Comparison of ENCODE assay signal across 14 cellular contexts in the genomic region with DNA sequence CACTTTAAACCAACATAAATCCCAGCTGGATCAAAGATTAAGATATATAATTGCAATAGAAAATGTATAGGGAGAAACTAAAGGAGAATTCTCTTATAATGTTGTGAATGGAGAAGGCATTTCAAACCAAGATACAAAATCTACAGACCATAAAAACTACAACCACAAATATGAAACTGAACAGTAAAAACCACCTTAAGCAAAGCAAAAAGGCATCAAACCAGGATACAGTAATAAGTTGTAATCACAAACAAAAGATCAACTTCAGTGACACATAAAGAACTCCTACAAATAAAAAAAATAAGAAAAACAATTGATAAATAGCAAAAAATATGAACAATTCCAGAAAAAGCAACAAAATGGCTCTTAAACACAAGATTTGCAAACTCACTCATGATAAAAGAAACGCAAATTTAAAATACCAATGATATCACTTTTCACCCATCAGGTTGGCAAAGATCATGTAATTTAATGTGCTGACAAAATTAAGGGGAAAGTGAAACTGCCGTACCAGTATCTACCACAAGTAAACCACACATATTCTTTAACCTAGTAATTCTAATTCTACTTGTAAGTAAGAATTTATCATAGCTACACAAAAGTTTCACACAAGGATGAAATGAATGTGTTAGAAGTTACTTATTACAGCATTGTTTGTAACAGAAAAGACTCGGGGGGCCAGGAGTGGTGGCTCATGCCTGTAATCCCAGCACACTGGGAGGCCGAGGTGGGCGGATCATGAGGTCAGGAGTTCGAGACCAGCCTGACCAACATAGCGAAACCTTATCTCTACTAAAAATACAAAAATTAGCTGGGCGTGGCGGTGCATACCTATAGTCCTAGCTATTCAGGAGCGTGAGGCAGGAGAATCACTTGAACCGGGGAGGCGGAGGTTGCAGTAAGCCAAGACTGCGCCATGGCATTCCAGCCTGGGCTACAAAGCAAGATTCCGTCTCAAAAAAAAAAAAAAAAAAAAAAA.
DNase-seq lines count a peak whose midpoint lies in the region; ATAC-seq and TF ChIP-seq lines count a peak whose summit lies in the region.
"Had no signal": no experiment of that assay in that cellular context is flagged by ENCODE, and none has a peak within 500 bp of the region (broad histone marks: within the 10 kb centered on the region; RNA-seq: fewer than 3 reads in every experiment).

No MANE protein-coding gene starts in this region.

- H3K9me3 ChIP-seq in HEK293 (ENCODE audit: control insufficient read depth, insufficient read depth, low read depth, low read length): no peaks in the 10 kb centered on the region
- H3K9me3 ChIP-seq in mammary epithelial cell (replicated peaks; ENCODE audit: insufficient read depth, low read length): no peaks in the 10 kb centered on the region
- no peaks in the 10 kb centered on the region for H3K9me3 ChIP-seq in mucosa of descending colon
- H3K9me3 ChIP-seq: upper lobe of right lung had no signal

- no peak overlapping the region for H3K4me3 Mint-ChIP-seq in activated CD4-positive, alpha-beta T cell treated with anti-CD3 and anti-CD28 coated beads for 36 hours
- H3K4me3 Mint-ChIP-seq in activated naive CD8-positive, alpha-beta T cell: no peak overlapping the region
- H3K4me3 Mint-ChIP-seq in natural killer cell: no peak overlapping the region
- H3K4me3 Mint-ChIP-seq: dendritic cell treated with granulocyte-macrophage colony-stimulating factor and Interleukin-4, amounts not matched to agents 40 ng/mL and 50 ng/mL, for 4 days had no signal

- H3K36me3 Mint-ChIP-seq in activated CD4-positive, alpha-beta T cell treated with anti-CD3 and anti-CD28 coated beads for 36 hours (ENCODE audit: low read depth): peaks cover 42% of the 10 kb centered on the region
- H3K36me3 Mint-ChIP-seq in activated naive CD8-positive, alpha-beta T cell: peaks cover 25% of the 10 kb centered on the region
- no peaks in the 10 kb centered on the region for H3K36me3 Mint-ChIP-seq in natural killer cell

- no TSS peak for BruUV-seq in mammary epithelial cell (replicated peaks; lab: Mats Ljungman, UMichigan)

- peak; percentile 38 for DNase-seq in activated CD4-positive, alpha-beta T cell treated with anti-CD3 and anti-CD28 coated beads for 36 hours
- DNase-seq in activated CD4-positive, alpha-beta T cell treated with anti-CD3 and anti-CD28 coated beads for 1 hour: no peak
- no peak for DNase-seq in natural killer cell
- no peak for DNase-seq in mammary epithelial cell
- DNase-seq in mucosa of descending colon: no peak
- DNase-seq: kidney, NCI-H69, SHP77 treated with DMSO at 0.1 percent for 48 hours, upper lobe of right lung had no signal

- no peaks in the 10 kb centered on the region for H3K27me3 Mint-ChIP-seq in activated CD4-positive, alpha-beta T cell treated with anti-CD3 and anti-CD28 coated beads for 36 hours
- H3K27me3 Mint-ChIP-seq in activated naive CD8-positive, alpha-beta T cell: no peaks in the 10 kb centered on the region
- H3K27me3 Mint-ChIP-seq in natural killer cell (ENCODE audit: low read depth in 2 of 2): no peaks in the 10 kb centered on the region
- H3K27me3 Mint-ChIP-seq: dendritic cell treated with granulocyte-macrophage colony-stimulating factor and Interleukin-4, amounts not matched to agents 40 ng/mL and 50 ng/mL, for 4 days had no signal

- no peak overlapping the region for H3K9ac ChIP-seq in mammary epithelial cell (ENCODE audit: insufficient read depth, low read length)

- intact Hi-C loops in activated CD4-positive, alpha-beta T cell treated with anti-CD3 and anti-CD28 coated beads for 36 hours (cut with DNase I, micrococcal nuclease): no loop called here
- intact Hi-C loops in natural killer cell (cut with micrococcal nuclease) (no loop called here), mammary epithelial cell (cut with micrococcal nuclease) (no loop called here), mucosa of descending colon (cut with DNase I, micrococcal nuclease) (no loop called here)

- H2AFZ ChIP-seq in mammary epithelial cell (ENCODE audit: low read depth, low read length): no peak overlapping the region

- no peaks in the 10 kb centered on the region for H3K27me3 ChIP-seq in mammary epithelial cell (ENCODE audit: insufficient read depth, low read length)
- H3K27me3 ChIP-seq: upper lobe of right lung had no signal

- CTCF ChIA-PET in activated CD4-positive, alpha-beta T cell treated with anti-CD3 and anti-CD28 coated beads for 36 hours (lab: Charles Lee): interaction anchor here (0.6 kb wide), 2 partner anchors 8 to 60 kb away, joined by 3 read pairs; no protein-coding TSS in a partner anchor
- CTCF ChIA-PET in HEK293 (lab: Yijun Ruan, JAX): interaction anchor here (0.6 to 0.9 kb wide), 2 partner anchors 23 to 25 kb away, joined by 3 to 4 read pairs; no protein-coding TSS in a partner anchor
- CTCF ChIA-PET in mammary epithelial cell (lab: Charles Lee; ENCODE audit: low non-redundant PET): no interaction called here

- 96% methylated on average over 12 of the region's 14 CpGs for WGBS in mammary epithelial cell (ENCODE audit: low coverage, missing lambda C conversion rate)

- H3K4me3 ChIP-seq in HEK293 (ENCODE audit: low read depth, low read length) (no peak overlapping the region), mammary epithelial cell (replicated peaks in 1 of 3; ENCODE audit: insufficient read depth in 1 of 3, low read depth in 2 of 3, low read length in 3 of 3) (no peak overlapping the region), mucosa of descending colon (no peak overlapping the region)
- H3K4me3 ChIP-seq: upper lobe of right lung had no signal

- no peaks in the 10 kb centered on the region for H4K20me1 ChIP-seq in mammary epithelial cell (ENCODE audit: insufficient read depth, low read length)

- H3K27ac ChIP-seq in HEK293 (ENCODE audit: extremely low read depth, low read depth, low read length): no peak overlapping the region
- H3K27ac ChIP-seq in mammary epithelial cell (ENCODE audit: insufficient read depth, low read depth, low read length): no peak overlapping the region
- H3K27ac ChIP-seq: upper lobe of right lung had no signal

- ATAC-seq in activated CD4-positive, alpha-beta T cell treated with anti-CD3 and anti-CD28 coated beads for 36 hours: peak; percentile 68
- ATAC-seq in natural killer cell (peak; percentile 64 to 84 (median 79)), esophagus mucosa (no peak), mucosa of descending colon (no peak)
- ATAC-seq: sciatic nerve, upper lobe of right lung had no signal

- TF ChIP-seq CTCF in HEK293 (tag by site-specific recombination; IDR thresholded peaks at IDR 0.05): no peak
- peak; percentile 22 for TF ChIP-seq CTCF in natural killer cell (IDR thresholded peaks at IDR 0.05)
- TF ChIP-seq CTCF in mammary epithelial cell (conservative IDR thresholded peaks at IDR 0.05 in 1 of 2, IDR thresholded peaks at IDR 0.05 in 1 of 2; ENCODE audit: extremely low read depth in 1 of 2, insufficient read depth in 1 of 2, low read depth in 1 of 2, low read length in 2 of 2): no peak
- TF ChIP-seq CTCF in mucosa of descending colon (IDR thresholded peaks at IDR 0.05): no peak

- H3K4me1 Mint-ChIP-seq in activated CD4-positive, alpha-beta T cell treated with anti-CD3 and anti-CD28 coated beads for 36 hours: peaks cover 32% of the 10 kb centered on the region
- H3K4me1 Mint-ChIP-seq in activated naive CD8-positive, alpha-beta T cell (ENCODE audit: low read depth): peaks cover 42% of the 10 kb centered on the region
- peaks cover 29 to 31% of the 10 kb centered on the region in 2 donors for H3K4me1 Mint-ChIP-seq in natural killer cell

- peak overlapping the region; percentile 59 for H3K27ac Mint-ChIP-seq in activated CD4-positive, alpha-beta T cell treated with anti-CD3 and anti-CD28 coated beads for 36 hours
- peak overlapping the region; percentile 76 for H3K27ac Mint-ChIP-seq in activated naive CD8-positive, alpha-beta T cell
- peak overlapping the region; percentile 77 to 87 for H3K27ac Mint-ChIP-seq in natural killer cell
- H3K27ac Mint-ChIP-seq: dendritic cell treated with granulocyte-macrophage colony-stimulating factor and Interleukin-4, amounts not matched to agents 40 ng/mL and 50 ng/mL, for 4 days had no signal

- H3K9me3 Mint-ChIP-seq in activated CD4-positive, alpha-beta T cell treated with anti-CD3 and anti-CD28 coated beads for 36 hours (ENCODE audit: low read depth): no peaks in the 10 kb centered on the region
- no peaks in the 10 kb centered on the region for H3K9me3 Mint-ChIP-seq in activated naive CD8-positive, alpha-beta T cell (ENCODE audit: low read depth)
- H3K9me3 Mint-ChIP-seq in natural killer cell: no peaks in the 10 kb centered on the region
- H3K9me3 Mint-ChIP-seq: dendritic cell treated with granulocyte-macrophage colony-stimulating factor and Interleukin-4, amounts not matched to agents 40 ng/mL and 50 ng/mL, for 4 days had no signal

- peaks cover 19 to 50% of the 10 kb centered on the region in 2 experiments for H3K36me3 ChIP-seq in HEK293 (ENCODE audit: control insufficient read depth in 2 of 2, insufficient read depth in 1 of 2, low read length in 2 of 2)
- H3K36me3 ChIP-seq in mammary epithelial cell (ENCODE audit: insufficient read depth, low read length): peaks cover 11% of the 10 kb centered on the region
- no peaks in the 10 kb centered on the region for H3K36me3 ChIP-seq in mucosa of descending colon (ENCODE audit: low read depth)

- H3K4me2 ChIP-seq in mammary epithelial cell (ENCODE audit: insufficient read depth, low read depth, low read length): no peak overlapping the region

- in situ Hi-C loops in mammary epithelial cell (cut with MboI; ENCODE audit: low sequenced_read_pairs in 2 of 2): no loop called here

- no peaks in the 10 kb centered on the region for H3K4me1 ChIP-seq in HEK293 (ENCODE audit: control insufficient read depth, insufficient read depth, low read length)
- H3K4me1 ChIP-seq in mammary epithelial cell (ENCODE audit: insufficient read depth, low read length): no peaks in the 10 kb centered on the region
- no peaks in the 10 kb centered on the region for H3K4me1 ChIP-seq in mucosa of descending colon (ENCODE audit: low read depth)
- H3K4me1 ChIP-seq: upper lobe of right lung had no signal

- dilution Hi-C loops in mammary epithelial cell (cut with HindIII; ENCODE audit: low sequenced_read_pairs): loop anchor here (5.0 kb wide), 1 partner anchor 42 kb away; no protein-coding TSS in a partner anchor

- H3K79me2 ChIP-seq in mammary epithelial cell (ENCODE audit: insufficient read depth, low read length): peaks cover 32% of the 10 kb centered on the region

- POLR2A ChIA-PET in activated CD4-positive, alpha-beta T cell treated with anti-CD3 and anti-CD28 coated beads for 36 hours (lab: Charles Lee): interaction anchor here (0.6 kb wide), 1 partner anchor 10 kb away, joined by 3 read pairs; no protein-coding TSS in a partner anchor
- POLR2A ChIA-PET in HEK293 (lab: Yijun Ruan, JAX): no interaction called here

TF ChIP-seq in HEK293, 187 proteins besides CTCF, POLR2A, EP300 and RAD21 (continues in another document):
- TF ChIP-seq ZNF510 (tag by site-specific recombination; IDR thresholded peaks at IDR 0.05; ENCODE audit: insufficient replicate concordance): no peak

Comparison
In these comparisons a context has a peak if more than half of its experiments do, and no peak if none do; other contexts are left out.
1. ATAC-seq: peak in activated CD4-positive, alpha-beta T cell treated with anti-CD3 and anti-CD28 coated beads for 36 hours (single experiment) and natural killer cell (3 of 3); none in esophagus mucosa (single experiment) and mucosa of descending colon (single experiment).
2. Peak in every context shown above with its lines, with median percentiles within 50 percentile points of each other: H3K27ac Mint-ChIP-seq.